9 cellular contexts compared by ENCODE assay signal in genomic region chr20:59007758-59008511, GRCh38. TPM values are rescaled to one million over a fixed set of nuclear protein-coding genes. Genes with fewer than 3 reads are reported as not detected.
DNase-seq lines count a peak whose midpoint lies in the region; ATAC-seq, FAIRE-seq and TF ChIP-seq lines count a peak whose summit lies in the region.
"Had no signal": no experiment of that assay in that cellular context is flagged by ENCODE, and none has a peak within 500 bp of the region (broad histone marks: within the 10 kb centered on the region; RNA-seq: fewer than 3 reads in every experiment).

No MANE protein-coding gene starts in this region.

- TF ChIP-seq CTCF in GM06990 (IDR thresholded peaks at IDR 0.05; ENCODE audit: insufficient read depth, low read length, poor library complexity, severe bottlenecking) (no peak), K562 (IDR thresholded peaks at IDR 0.05 in 2 of 3, conservative IDR thresholded peaks at IDR 0.05 in 1 of 3; ENCODE audit: insufficient read depth in 2 of 3, low read depth in 1 of 3, low read length in 3 of 3) (no peak)

- no TSS peak for BruUV-seq in K562 (replicated peaks; lab: Mats Ljungman, UMichigan)

- H3K27me3 ChIP-seq in GM06990 (replicated peaks; ENCODE audit: control insufficient read depth, insufficient read depth, low read length) = no peaks in the 10 kb centered on the region
- H3K27me3 ChIP-seq in K562 (ENCODE audit: control insufficient read depth in 2 of 2, insufficient read depth in 2 of 2, low read length in 2 of 2) = no peaks in the 10 kb centered on the region
- no peaks in the 10 kb centered on the region for H3K27me3 ChIP-seq in mesenchymal stem cell (ENCODE audit: control insufficient read depth in 1 of 2, insufficient read depth in 1 of 2, low read length in 2 of 2)

- H3K79me1 ChIP-seq in mesenchymal stem cell (replicated peaks; ENCODE audit: low read length, poor library complexity, severe bottlenecking) = peaks cover 25% of the 10 kb centered on the region

- DNase-seq in GM06990 (ENCODE audit: extremely low read depth, insufficient read length) (peak; percentile 88), KBM-7 (peak; percentile 94), K562 (ENCODE audit: extremely low read depth in 1 of 4, low spot score in 3 of 4) (peak in 3 of 4 experiments; percentile 39 to 55 (median 53)), mesenchymal stem cell (no peak), ecto neural progenitor cell (ENCODE audit: low spot score) (no peak), superior temporal gyrus (ENCODE audit: extremely low spot score) (no peak)

- H3K4me1 ChIP-seq in K562 (replicated peaks in 1 of 2; ENCODE audit: control insufficient read depth in 2 of 2, insufficient read depth in 2 of 2, low read length in 2 of 2) (peaks cover 59 to 89% of the 10 kb centered on the region in 2 experiments), mesenchymal stem cell (ENCODE audit: control insufficient read depth, insufficient read depth, low read depth, low read length) (peaks cover 48% of the 10 kb centered on the region)

- CTCF ChIA-PET in K562 (lab: Yijun Ruan, JAX; ENCODE audit: low intra/inter-chr PET ratio) = no interaction called here

- H3K18ac ChIP-seq in mesenchymal stem cell (ENCODE audit: low read depth in 1 of 2, low read length in 2 of 2) = peak overlapping the region; percentile 15 to 20

- H3K27ac ChIP-seq in K562 (ENCODE audit: extremely low read depth, low read depth, low read length) (peak overlapping the region; percentile 90), mesenchymal stem cell (ENCODE audit: low read length, poor library complexity, severe bottlenecking) (no peak overlapping the region)

- no peaks in the 10 kb centered on the region for H3K9me3 ChIP-seq in K562 (replicated peaks; ENCODE audit: control insufficient read depth, insufficient read depth, low read depth, low read length)
- H3K9me3 ChIP-seq in mesenchymal stem cell (ENCODE audit: control insufficient read depth, low read length) = no peaks in the 10 kb centered on the region

- H2AK5ac ChIP-seq in mesenchymal stem cell (ENCODE audit: low read length, severe bottlenecking) = peak overlapping the region; percentile 76

- intact Hi-C loops in K562 (cut with micrococcal nuclease) = no loop called here

- H2BK15ac ChIP-seq in mesenchymal stem cell (ENCODE audit: low read depth, poor library complexity, severe bottlenecking) = no peak overlapping the region

- H3K9ac ChIP-seq in K562 (ENCODE audit: insufficient read depth in 1 of 2, low read depth in 2 of 2, low read length in 2 of 2) (peak overlapping the region; percentile 91 to 99), mesenchymal stem cell (ENCODE audit: low read length) (peak overlapping the region; percentile 93)

- no peak for TF ChIP-seq POLR2A in K562 (conservative IDR thresholded peaks at IDR 0.05)

- H4K91ac ChIP-seq in mesenchymal stem cell (ENCODE audit: low read length) = peak overlapping the region; percentile 20

- TF ChIP-seq RAD21 in K562 (CRISPR knock-in tag; conservative IDR thresholded peaks at IDR 0.05 in 1 of 2, IDR thresholded peaks at IDR 0.05 in 1 of 2) = no peak

- no peak overlapping the region for H3K14ac ChIP-seq in mesenchymal stem cell (ENCODE audit: low read length in 2 of 2)

- H3K79me2 ChIP-seq in K562 (ENCODE audit: control insufficient read depth, insufficient read depth, low read length) = peaks cover 41% of the 10 kb centered on the region

- no peak overlapping the region for H2BK5ac ChIP-seq in mesenchymal stem cell (ENCODE audit: low read depth, low read length, poor library complexity, severe bottlenecking)

- in situ Hi-C loops in KBM-7 (cut with MboI; ENCODE audit: low pct_unique_long_range_greater_than_20kb, low sequenced_read_pairs) (no loop called here), K562 (cut with MboI) (no loop called here)

- no peak overlapping the region for H3K23ac ChIP-seq in mesenchymal stem cell (ENCODE audit: low read length in 2 of 2)

- H2BK120ac ChIP-seq in mesenchymal stem cell (ENCODE audit: low read depth, low read length) = peak overlapping the region; percentile 83

- peak overlapping the region; percentile 85 for H4K8ac ChIP-seq in mesenchymal stem cell (ENCODE audit: low read length)

- H3K4ac ChIP-seq in mesenchymal stem cell (ENCODE audit: low read depth in 1 of 2, low read length in 2 of 2) = peak overlapping the region in 1 of 2 experiments; percentile 43

- H3K4me3 ChIP-seq in GM06990 (replicated peaks; ENCODE audit: low read depth, low read length) (peak overlapping the region; percentile 76), K562 (peak overlapping the region; percentile 66; the same call in 1 of the 2 replicates), mesenchymal stem cell (ENCODE audit: insufficient read depth in 1 of 2, low read depth in 1 of 2, low read length in 2 of 2) (peak overlapping the region in 1 of 2 experiments; percentile 91)

- H3K4me2 ChIP-seq in K562 (ENCODE audit: insufficient read depth, low read length) (peak overlapping the region; percentile 87), mesenchymal stem cell (ENCODE audit: low read length, poor library complexity, severe bottlenecking) (no peak overlapping the region)

- H2AFZ ChIP-seq in K562 (ENCODE audit: low read depth, low read length) = peak overlapping the region; percentile 66
- H2AFZ ChIP-seq in mesenchymal stem cell (ENCODE audit: low read depth, low read length) = no peak overlapping the region

- H3K36me3 ChIP-seq in GM06990 (ENCODE audit: control insufficient read depth, insufficient read depth, low read length) (peaks cover 9% of the 10 kb centered on the region), K562 (ENCODE audit: control insufficient read depth, insufficient read depth, low read length) (peaks cover 28% of the 10 kb centered on the region; the same call in 2 of the 3 replicates), mesenchymal stem cell (ENCODE audit: control insufficient read depth in 1 of 2, insufficient read depth in 2 of 2, low read depth in 1 of 2, low read length in 2 of 2) (peaks cover 10 to 22% of the 10 kb centered on the region in 2 experiments)

- FAIRE-seq in K562 (lab: Jason Lieb, UNC) = no peak

- POLR2A ChIA-PET in K562 (lab: Yijun Ruan, JAX) = interaction anchor here (1.0 to 4.4 kb wide), 7 partner anchors 9 to 25 kb away, joined by 3 to 25 read pairs (median 6); partner anchors contain the start of genes ATP5F1E and TUBB1

- peaks cover 6% of the 10 kb centered on the region for H3K9me1 ChIP-seq in K562 (ENCODE audit: control insufficient read depth, insufficient read depth, low read length)

- no peaks in the 10 kb centered on the region; the same call in 1 of the 2 replicates for H4K20me1 ChIP-seq in K562 (replicated peaks; ENCODE audit: control insufficient read depth, insufficient read depth, low read length)

- WGBS in K562 (ENCODE audit: insufficient coverage, low coverage, missing lambda C conversion rate) = 43% methylated on average over 18 of the region's 20 CpGs
- WGBS in mesenchymal stem cell = 94% methylated on average over 20 of the region's 20 CpGs

- TF ChIP-seq EP300 in K562 (IDR thresholded peaks at IDR 0.05; ENCODE audit: low read length) = no peak

- peak; percentile 33 for ATAC-seq in GM21447 (IDR thresholded peaks at IDR 0.05; ENCODE audit: unreplicated experiment)
- peak; percentile 2; the same call in 1 of the 3 replicates for ATAC-seq in K562
- no peak for ATAC-seq in HG03469 (IDR thresholded peaks at IDR 0.05; ENCODE audit: unreplicated experiment)

- peak overlapping the region in 1 of 2 experiments; percentile 22 for H2BK12ac ChIP-seq in mesenchymal stem cell (ENCODE audit: low read length in 2 of 2)

RNA-seq across cellular contexts. Expression of gene CTSZ, which starts 0.9 kb away (rescaled TPM):
- total RNA-seq in K562 (2011; cell fraction: chromatin; rRNA removed; ENCODE audit: low replicate concordance) = 52.6 and 123 TPM in 2 replicates
- total RNA-seq in K562 (2011; cell fraction: nucleolus; rRNA removed) = 146 and 149 TPM in 2 replicates
- 120 and 126 TPM in 2 replicates for total RNA-seq in K562 (2011; cell fraction: nucleoplasm; rRNA removed)
- 73.2 and 83.8 TPM in 2 replicates for total RNA-seq in K562 (2014; rRNA removed)
- total RNA-seq in K562 (2014; rRNA removed; fragmentation: Illumina TruSeq; extraction: Trizol) = 62.6 and 63.8 TPM in 2 replicates
- total RNA-seq in K562 (2015; rRNA removed; fragmentation: Illumina TruSeq; extraction: Trizol) = 82.8 and 82.9 TPM in 2 replicates
- total RNA-seq in K562 (2021) = 84.7 and 97.7 TPM in 2 replicates
- polyA plus RNA-seq in K562 (2011; rRNA removed) = 83.8 and 93.1 TPM in 2 replicates
- polyA plus RNA-seq in K562 (2011; cell fraction: cytosol; rRNA removed) = 81.2 and 107 TPM in 2 replicates
- 54.7 and 64.6 TPM in 2 replicates for polyA plus RNA-seq in K562 (2011; cell fraction: nucleus; rRNA removed)
- polyA plus RNA-seq in K562 (2012) = 79.3 and 95.2 TPM in 2 replicates
- polyA plus RNA-seq in K562 (2014; fragmentation: Illumina TruSeq; extraction: Trizol) = 123 and 143 TPM in 2 replicates
- polyA plus RNA-seq in K562 (2014; fragmentation: Nextera tagmentation; extraction: Ambion mirVana) = 1 to 10 TPM; 1.6 to 5.3 TPM
- 96.2 and 107 TPM in 2 replicates for polyA plus RNA-seq in K562 (2014; rRNA removed)
- 59.9 and 68.2 TPM in 2 replicates for polyA minus RNA-seq in K562 (2011; rRNA and poly(A)+ RNA removed)
- polyA minus RNA-seq in K562 (2011; cell fraction: cytosol; rRNA and poly(A)+ RNA removed) = 34.4 and 34.8 TPM in 2 replicates
- 24.1 and 25.5 TPM in 2 replicates for polyA minus RNA-seq in K562 (2011; cell fraction: nucleus; rRNA and poly(A)+ RNA removed)
- 117 TPM for polyA plus RNA-seq in mesenchymal stem cell (2013, experiment 1 of 2)
- polyA plus RNA-seq in mesenchymal stem cell (2013, experiment 2 of 2) = 116 TPM

RNA-seq across cellular contexts. Expression of gene TUBB1, which starts 11.3 kb away (rescaled TPM):
- total RNA-seq in K562 (2011; cell fraction: chromatin; rRNA removed; ENCODE audit: low replicate concordance) = 1.4 and 3.2 TPM in 2 replicates
- total RNA-seq in K562 (2011; cell fraction: nucleolus; rRNA removed) = 1.7 and 2.1 TPM in 2 replicates
- 2.0 and 2.8 TPM in 2 replicates for total RNA-seq in K562 (2011; cell fraction: nucleoplasm; rRNA removed)
- 1.7 and 2.1 TPM in 2 replicates for total RNA-seq in K562 (2014; rRNA removed)
- total RNA-seq in K562 (2014; rRNA removed; fragmentation: Illumina TruSeq; extraction: Trizol) = 2.3 and 2.8 TPM in 2 replicates
- 2.0 and 2.4 TPM in 2 replicates for total RNA-seq in K562 (2015; rRNA removed; fragmentation: Illumina TruSeq; extraction: Trizol)
- 1.9 and 3.9 TPM in 2 replicates for total RNA-seq in K562 (2021)
- 1.1 and 3.6 TPM in 2 replicates for polyA plus RNA-seq in K562 (2011; rRNA removed)
- polyA plus RNA-seq in K562 (2011; cell fraction: cytosol; rRNA removed) = 0.69 and 3.4 TPM in 2 replicates
- 0.51 and 1.8 TPM in 2 replicates for polyA plus RNA-seq in K562 (2011; cell fraction: nucleus; rRNA removed)
- polyA plus RNA-seq in K562 (2012) = 2.3 and 3.8 TPM in 2 replicates
- polyA plus RNA-seq in K562 (2014; fragmentation: Illumina TruSeq; extraction: Trizol) = 3.1 and 4.1 TPM in 2 replicates
- 1 to 10 TPM; 1.5 to 1.6 TPM for polyA plus RNA-seq in K562 (2014; fragmentation: Nextera tagmentation; extraction: Ambion mirVana)
- polyA plus RNA-seq in K562 (2014; rRNA removed) = 1.9 and 3.0 TPM in 2 replicates
- 1.6 and 4.3 TPM in 2 replicates for polyA minus RNA-seq in K562 (2011; rRNA and poly(A)+ RNA removed)
- polyA minus RNA-seq in K562 (2011; cell fraction: cytosol; rRNA and poly(A)+ RNA removed) = 0.64 and 1.7 TPM in 2 replicates
- 0.89 and 1.3 TPM in 2 replicates for polyA minus RNA-seq in K562 (2011; cell fraction: nucleus; rRNA and poly(A)+ RNA removed)
- not detected for polyA plus RNA-seq in mesenchymal stem cell (2013, experiment 1 of 2)
- polyA plus RNA-seq in mesenchymal stem cell (2013, experiment 2 of 2) = not detected
- total RNA-seq: LHCN-M2 had no signal

RNA-seq across cellular contexts. Expression of gene ATP5F1E, which starts 24.2 kb away (rescaled TPM):
- 19.6 and 60.1 TPM in 2 replicates for total RNA-seq in K562 (2011; cell fraction: chromatin; rRNA removed; ENCODE audit: low replicate concordance)
- total RNA-seq in K562 (2011; cell fraction: nucleolus; rRNA removed) = 23.8 and 27.5 TPM in 2 replicates
- 49.5 and 88.6 TPM in 2 replicates for total RNA-seq in K562 (2011; cell fraction: nucleoplasm; rRNA removed)
- total RNA-seq in K562 (2014; rRNA removed) (49.4 and 64.1 TPM in 2 replicates), K562 (2014; rRNA removed; fragmentation: Illumina TruSeq; extraction: Trizol) (113 and 123 TPM in 2 replicates), K562 (2015; rRNA removed; fragmentation: Illumina TruSeq; extraction: Trizol) (98.7 and 109 TPM in 2 replicates), K562 (2021) (125 and 146 TPM in 2 replicates)
- polyA plus RNA-seq in K562 (2011; rRNA removed) (140 and 167 TPM in 2 replicates), K562 (2014; fragmentation: Illumina TruSeq; extraction: Trizol) (60.3 and 67.7 TPM in 2 replicates), K562 (2014; fragmentation: Nextera tagmentation; extraction: Ambion mirVana) (100 to 1,000 TPM; 161 to 162 TPM), K562 (2014; rRNA removed) (109 and 117 TPM in 2 replicates)
- 16.9 and 37.2 TPM in 2 replicates for polyA plus RNA-seq in K562 (2011; cell fraction: cytosol; rRNA removed)
- polyA plus RNA-seq in K562 (2011; cell fraction: nucleus; rRNA removed) = 32.8 and 51.1 TPM in 2 replicates
- polyA plus RNA-seq in K562 (2012) = 66.6 and 187 TPM in 2 replicates
- 36.3 and 47.6 TPM in 2 replicates for polyA minus RNA-seq in K562 (2011; rRNA and poly(A)+ RNA removed)
- polyA minus RNA-seq in K562 (2011; cell fraction: cytosol; rRNA and poly(A)+ RNA removed) = 19.7 and 24.7 TPM in 2 replicates
- polyA minus RNA-seq in K562 (2011; cell fraction: nucleus; rRNA and poly(A)+ RNA removed) = 53.0 and 99.3 TPM in 2 replicates
- 110 TPM for polyA plus RNA-seq in mesenchymal stem cell (2013, experiment 1 of 2)
- polyA plus RNA-seq in mesenchymal stem cell (2013, experiment 2 of 2) = 119 TPM

RNA-seq across cellular contexts. Expression of gene NELFCD, which starts 26.9 kb away (rescaled TPM):
- 499 and 562 TPM in 2 replicates for total RNA-seq in K562 (2011; cell fraction: chromatin; rRNA removed; ENCODE audit: low replicate concordance)
- total RNA-seq in K562 (2011; cell fraction: nucleolus; rRNA removed) = 227 and 235 TPM in 2 replicates
- 274 and 301 TPM in 2 replicates for total RNA-seq in K562 (2011; cell fraction: nucleoplasm; rRNA removed)
- 96.5 and 113 TPM in 2 replicates for total RNA-seq in K562 (2014; rRNA removed)
- total RNA-seq in K562 (2014; rRNA removed; fragmentation: Illumina TruSeq; extraction: Trizol) = 77.9 and 80.6 TPM in 2 replicates
- total RNA-seq in K562 (2015; rRNA removed; fragmentation: Illumina TruSeq; extraction: Trizol) = 84.7 and 86.6 TPM in 2 replicates
- total RNA-seq in K562 (2021) = 111 and 116 TPM in 2 replicates
- polyA plus RNA-seq in K562 (2011; rRNA removed) = 138 and 163 TPM in 2 replicates
- polyA plus RNA-seq in K562 (2011; cell fraction: cytosol; rRNA removed) = 115 and 130 TPM in 2 replicates
- polyA plus RNA-seq in K562 (2011; cell fraction: nucleus; rRNA removed) = 305 and 361 TPM in 2 replicates
- polyA plus RNA-seq in K562 (2012) = 93.4 and 101 TPM in 2 replicates
- polyA plus RNA-seq in K562 (2014; fragmentation: Illumina TruSeq; extraction: Trizol) = 136 and 137 TPM in 2 replicates
- polyA plus RNA-seq in K562 (2014; fragmentation: Nextera tagmentation; extraction: Ambion mirVana) = 10 to 100 TPM; 11.7 to 22.2 TPM
- 121 and 123 TPM in 2 replicates for polyA plus RNA-seq in K562 (2014; rRNA removed)
- polyA minus RNA-seq in K562 (2011; rRNA and poly(A)+ RNA removed) = 159 and 203 TPM in 2 replicates
- polyA minus RNA-seq in K562 (2011; cell fraction: cytosol; rRNA and poly(A)+ RNA removed) = 57.0 and 63.8 TPM in 2 replicates
- polyA minus RNA-seq in K562 (2011; cell fraction: nucleus; rRNA and poly(A)+ RNA removed) = 68.1 and 105 TPM in 2 replicates
- polyA plus RNA-seq in mesenchymal stem cell (2013, experiment 1 of 2) = 29.8 TPM
- polyA plus RNA-seq in mesenchymal stem cell (2013, experiment 2 of 2) = 30.4 TPM

RNA-seq across cellular contexts. Expression of gene PRELID3B, which starts 34.7 kb away (rescaled TPM):
- total RNA-seq in K562 (2011; cell fraction: chromatin; rRNA removed; ENCODE audit: low replicate concordance) = 17.7 and 24.8 TPM in 2 replicates
- total RNA-seq in K562 (2011; cell fraction: nucleolus; rRNA removed) = 16.8 and 22.2 TPM in 2 replicates
- 28.7 and 35.0 TPM in 2 replicates for total RNA-seq in K562 (2011; cell fraction: nucleoplasm; rRNA removed)
- total RNA-seq in K562 (2014; rRNA removed) (90.3 and 96.8 TPM in 2 replicates), K562 (2014; rRNA removed; fragmentation: Illumina TruSeq; extraction: Trizol) (136 and 140 TPM in 2 replicates), K562 (2015; rRNA removed; fragmentation: Illumina TruSeq; extraction: Trizol) (112 and 120 TPM in 2 replicates), K562 (2021) (99.5 and 105 TPM in 2 replicates)
- polyA plus RNA-seq in K562 (2011; rRNA removed) (83.6 and 96.0 TPM in 2 replicates), K562 (2014; fragmentation: Illumina TruSeq; extraction: Trizol) (91.7 and 101 TPM in 2 replicates), K562 (2014; fragmentation: Nextera tagmentation; extraction: Ambion mirVana) (100 to 1,000 TPM; 156 to 186 TPM), K562 (2014; rRNA removed) (77.0 and 81.2 TPM in 2 replicates)
- 20.1 and 42.7 TPM in 2 replicates for polyA plus RNA-seq in K562 (2011; cell fraction: cytosol; rRNA removed)
- 74.4 and 76.8 TPM in 2 replicates for polyA plus RNA-seq in K562 (2011; cell fraction: nucleus; rRNA removed)
- 58.3 and 91.4 TPM in 2 replicates for polyA plus RNA-seq in K562 (2012)
- 151 and 154 TPM in 2 replicates for polyA minus RNA-seq in K562 (2011; rRNA and poly(A)+ RNA removed)
- 93.2 and 97.4 TPM in 2 replicates for polyA minus RNA-seq in K562 (2011; cell fraction: cytosol; rRNA and poly(A)+ RNA removed)
- polyA minus RNA-seq in K562 (2011; cell fraction: nucleus; rRNA and poly(A)+ RNA removed) = 28.1 and 43.1 TPM in 2 replicates
- 16.4 TPM for polyA plus RNA-seq in mesenchymal stem cell (2013, experiment 1 of 2)
- 17.4 TPM for polyA plus RNA-seq in mesenchymal stem cell (2013, experiment 2 of 2)

Comparison
In these comparisons a context has a peak if more than half of its experiments do, and no peak if none do; other contexts are left out.
1. DNase-seq: peak in GM06990 (single experiment), KBM-7 (single experiment) and K562 (3 of 4); none in mesenchymal stem cell (single experiment), ecto neural progenitor cell (single experiment) and superior temporal gyrus (single experiment).